ENCODE assay signal across 8 cellular contexts in genomic region chr16:56729736-56730662, GRCh38. TPM values are rescaled to one million over a fixed set of nuclear protein-coding genes. Genes with fewer than 3 reads are reported as not detected.
DNase-seq lines count a peak whose midpoint lies in the region; ATAC-seq, FAIRE-seq and TF ChIP-seq lines count a peak whose summit lies in the region.

Gene NUP93, plus strand, starts transcription at chr16:56730129. Its CDS starts 18,119 bp downstream, at chr16:56748248.

- H3K23ac ChIP-seq in H1 (ENCODE audit: insufficient read length), result no peak within 1 kb of the TSS
- no peak within 1 kb of the TSS for H3K23ac ChIP-seq in mesendoderm (ENCODE audit: low read length)

- H3K79me1 ChIP-seq in H1 (ENCODE audit: low read depth, low read length) (peaks cover 14% of the 10 kb centered on the region; the same call in 1 of the 2 replicates), mesendoderm (ENCODE audit: low read length) (peaks cover 34% of the 10 kb centered on the region)

- no peaks in the 10 kb centered on the region for H3K27me3 ChIP-seq in H1 (replicated peaks in 1 of 4; ENCODE audit: control insufficient read depth in 3 of 4, extremely low read depth in 1 of 4, insufficient read depth in 3 of 4, low read length in 3 of 4)
- H3K27me3 ChIP-seq in mesendoderm (ENCODE audit: insufficient read depth, low read length, poor library complexity), result no peaks in the 10 kb centered on the region

- peaks cover 12% of the 10 kb centered on the region for H3K23me2 ChIP-seq in H1 (ENCODE audit: low read depth, low read length)

- ATAC-seq in GM21360 (IDR thresholded peaks at IDR 0.05; ENCODE audit: unreplicated experiment), result peak; percentile 71

- peak within 1 kb of the TSS; percentile 79 to 93 (median 86) for H3K4me3 ChIP-seq in H1 (ENCODE audit: extremely low read depth in 1 of 4, insufficient read depth in 2 of 4, low read depth in 3 of 4, low read length in 4 of 4)
- H3K4me3 ChIP-seq in mesendoderm (ENCODE audit: low read length), result peak within 1 kb of the TSS; percentile 81

- TF ChIP-seq EP300 in H1 (IDR thresholded peaks at IDR 0.05; ENCODE audit: borderline replicate concordance in 1 of 2, low read depth in 2 of 2, low read length in 2 of 2), result no peak

- H3K9me3 ChIP-seq in H1 (ENCODE audit: insufficient read depth in 2 of 2, low read depth in 1 of 2, low read length in 1 of 2), result no peaks in the 10 kb centered on the region

- CTCF ChIA-PET in H1 (lab: Charles Lee; ENCODE audit: partially characterized antibody), result no interaction called here

- H3K4me1 ChIP-seq in H1 (replicated peaks in 1 of 4; ENCODE audit: control insufficient read depth in 3 of 4, insufficient read depth in 4 of 4, low read length in 3 of 4) (peaks cover 0 to 3% (median 2%) of the 10 kb centered on the region in 4 experiments; a peak in 2 of 7 replicates), mesendoderm (ENCODE audit: control insufficient read depth, low read depth, low read length) (no peaks in the 10 kb centered on the region)

- H4K5ac ChIP-seq in H1 (ENCODE audit: insufficient read length, low read depth, low read length), result no peak within 1 kb of the TSS
- H4K5ac ChIP-seq in mesendoderm (ENCODE audit: low read length), result no peak within 1 kb of the TSS

- WGBS in H1 (ENCODE audit: extremely low coverage in 1 of 2, insufficient coverage in 1 of 2, insufficient read length in 1 of 2, insufficient replicate concordance in 2 of 2, low coverage in 1 of 2, low lambda C conversion rate in 2 of 2, missing lambda C conversion rate in 1 of 2), 2 experiments, result 2% methylated on average over 43 of the region's 70 CpGs; no CpG with 5 or more reads in 1 of the 2 experiments
- no CpG with 5 or more reads among the region's 70 CpGs for WGBS in mesendoderm (ENCODE audit: extremely low coverage, insufficient coverage, low lambda C conversion rate)

- peak within 1 kb of the TSS; percentile 87 to 89 for H3K4me2 ChIP-seq in H1 (ENCODE audit: insufficient read depth in 1 of 2, low read depth in 2 of 2, low read length in 2 of 2)
- H3K4me2 ChIP-seq in mesendoderm (ENCODE audit: low read length), result peak within 1 kb of the TSS; percentile 61

- POLR2A ChIA-PET in H1 (lab: Charles Lee; ENCODE audit: partially characterized antibody), result interaction anchor here (0.8 to 1.8 kb wide), 7 partner anchors 10 to 203 kb away, joined by 3 to 8 read pairs (median 4); partner anchors contain the start of gene MT1X

- H3K4ac ChIP-seq in H1 (replicated peaks; ENCODE audit: insufficient read length, low read depth, low read length), result peak within 1 kb of the TSS; percentile 60
- H3K4ac ChIP-seq in mesendoderm (ENCODE audit: low read depth, low read length), result no peak within 1 kb of the TSS

- DNase-seq in CMK (ENCODE audit: low read depth), result peak; percentile 73
- DNase-seq in HTR-8/SVneo (ENCODE audit: insufficient read length, low spot score), result peak; percentile 89
- peak; percentile 91 for DNase-seq in NOMO-1 treated with DMSO at 0.1 percent for 48 hours (lab: John Stamatoyannopoulos, UW; ENCODE audit: unreplicated experiment)
- peak; percentile 67 to 81 for DNase-seq in activated CD8-positive, alpha-beta memory T cell treated with anti-CD3 and anti-CD28 coated beads for 4 hours (ENCODE audit: low read depth in 2 of 2)
- DNase-seq in H1 (ENCODE audit: low read depth in 1 of 2, low spot score in 2 of 2), result peak; percentile 73 to 87
- peak; percentile 97 for DNase-seq in mesendoderm
- DNase-seq in stimulated activated CD8-positive, alpha-beta memory T cell treated with anti-CD3 and anti-CD28 coated beads, Interleukin-12 subunit alpha, Interleukin-12 subunit beta, amount 100 ng/mL, for 4 hours (ENCODE audit: low read depth), result peak; percentile 76

- H4K20me1 ChIP-seq in H1 (replicated peaks in 1 of 2; ENCODE audit: control insufficient read depth in 1 of 2, insufficient read depth in 2 of 2, low read length in 2 of 2), result peaks cover 0 to 14% of the 10 kb centered on the region in 2 experiments

- 0 out of 2 replicates have a peak within 1 kb of the TSS, but pooled peaks have one; percentile 27 for H2BK12ac ChIP-seq in H1 (ENCODE audit: low read depth, low read length)

- TF ChIP-seq CTCF in H1 (IDR thresholded peaks at IDR 0.05; ENCODE audit: control extremely low read depth in 1 of 3, insufficient read depth in 1 of 3, low read depth in 1 of 3, low read length in 3 of 3), result peak in 1 of 3 experiments; percentile 25; a peak in 1 of 4 replicates

- peak within 1 kb of the TSS; percentile 0 for H3K14ac ChIP-seq in H1 (ENCODE audit: insufficient read length)

- H2BK5ac ChIP-seq in H1 (ENCODE audit: low read depth, low read length) (peak within 1 kb of the TSS; percentile 90; the same call in 1 of the 2 replicates), mesendoderm (ENCODE audit: low read length) (no peak within 1 kb of the TSS)

- H3K36me3 ChIP-seq in H1 (ENCODE audit: control insufficient read depth in 2 of 4, insufficient read depth in 4 of 4, low read length in 3 of 4) (no peaks in the 10 kb centered on the region), mesendoderm (ENCODE audit: control insufficient read depth, insufficient read depth, low read length) (peaks cover 3% of the 10 kb centered on the region)

- H4K8ac ChIP-seq in H1 (ENCODE audit: extremely low read depth, insufficient read depth, low read length), result peak within 1 kb of the TSS; percentile 90
- no peak within 1 kb of the TSS for H4K8ac ChIP-seq in mesendoderm (ENCODE audit: low read depth, low read length)

- no peak within 1 kb of the TSS for H2BK15ac ChIP-seq in H1 (ENCODE audit: low read length)
- no peak within 1 kb of the TSS for H2BK15ac ChIP-seq in mesendoderm (replicated peaks; ENCODE audit: low read depth)

- H2BK120ac ChIP-seq in H1 (replicated peaks; ENCODE audit: low read depth, low read length) (no peak within 1 kb of the TSS), mesendoderm (ENCODE audit: low read depth, low read length) (no peak within 1 kb of the TSS)

- FAIRE-seq in HTR-8/SVneo (lab: Jason Lieb, UNC) (peak; percentile 66), H1 (lab: Jason Lieb, UNC) (no peak)

- TF ChIP-seq RAD21 in H1 (IDR thresholded peaks at IDR 0.05 in 1 of 2, conservative IDR thresholded peaks at IDR 0.05 in 1 of 2; ENCODE audit: low read depth in 2 of 2, low read length in 2 of 2), result no peak

- H4K91ac ChIP-seq in H1 (replicated peaks; ENCODE audit: insufficient read length, low read length), result peak within 1 kb of the TSS; percentile 49

- peak within 1 kb of the TSS; percentile 79 for H3K56ac ChIP-seq in H1 (replicated peaks; ENCODE audit: insufficient read length, low read depth, low read length)
- peak within 1 kb of the TSS; percentile 99 for H3K56ac ChIP-seq in mesendoderm (ENCODE audit: low read length)

- TF ChIP-seq POLR2A in H1 (IDR thresholded peaks at IDR 0.05; ENCODE audit: control extremely low read depth in 1 of 2, low read depth in 2 of 2, low read length in 2 of 2), result peak; percentile 74 to 95

- H2BK20ac ChIP-seq in H1 (ENCODE audit: low read length), result no peak within 1 kb of the TSS

- H3K9ac ChIP-seq in H1 (replicated peaks in 1 of 4; ENCODE audit: extremely low read depth in 1 of 4, low read depth in 3 of 4, low read length in 3 of 4), result peak within 1 kb of the TSS; percentile 79 to 86 (median 82)
- H3K9ac ChIP-seq in mesendoderm (ENCODE audit: low read length), result peak within 1 kb of the TSS; percentile 79

- H3K18ac ChIP-seq in H1 (ENCODE audit: extremely low read depth, low read length), result peak within 1 kb of the TSS; percentile 83
- peak within 1 kb of the TSS; percentile 41 for H3K18ac ChIP-seq in mesendoderm (ENCODE audit: low read length)

- H2AK5ac ChIP-seq in H1 (ENCODE audit: low read depth, low read length) (0 out of 2 replicates have a peak within 1 kb of the TSS, but pooled peaks have one; percentile 75), mesendoderm (ENCODE audit: low read length) (no peak within 1 kb of the TSS)

- peak within 1 kb of the TSS; percentile 82 for H3K27ac ChIP-seq in H1 (ENCODE audit: low read depth, low read length)
- peak within 1 kb of the TSS; percentile 13 for H3K27ac ChIP-seq in mesendoderm (ENCODE audit: low read depth, low read length)

- H3K79me2 ChIP-seq in H1 (ENCODE audit: control insufficient read depth in 1 of 2, insufficient read depth in 2 of 2, low read length in 2 of 2), result peaks cover 24 to 49% of the 10 kb centered on the region in 2 experiments
- H3K79me2 ChIP-seq in mesendoderm (ENCODE audit: control insufficient read depth, insufficient read depth, low read length), result peaks cover 47% of the 10 kb centered on the region

- peak within 1 kb of the TSS; percentile 94 for H2AFZ ChIP-seq in H1 (ENCODE audit: low read length)

TF ChIP-seq in H1, 55 proteins besides CTCF, POLR2A, EP300 and RAD21 (continues in another document):
- no peak for TF ChIP-seq SIRT6 (IDR thresholded peaks at IDR 0.05; ENCODE audit: low read length)
- no peak for TF ChIP-seq SAP30 (IDR thresholded peaks at IDR 0.05; ENCODE audit: insufficient read depth, insufficient replicate concordance, low read length)
- TF ChIP-seq SP2 (IDR thresholded peaks at IDR 0.05; ENCODE audit: low read length), result no peak
- no peak for TF ChIP-seq SRF (IDR thresholded peaks at IDR 0.05; ENCODE audit: low read depth, low read length)
- TF ChIP-seq KDM1A (IDR thresholded peaks at IDR 0.05; ENCODE audit: borderline replicate concordance, low read length), result no peak
- TF ChIP-seq POLR2AphosphoS5 (IDR thresholded peaks at IDR 0.05; ENCODE audit: low read depth, low read length), result peak; percentile 83
- no peak for TF ChIP-seq ATF2 (IDR thresholded peaks at IDR 0.05; ENCODE audit: low read length)
- no peak for TF ChIP-seq GABPA (IDR thresholded peaks at IDR 0.05; ENCODE audit: borderline replicate concordance, insufficient read depth, low read length)

RNA-seq across cellular contexts. Expression of gene NUP93, which starts in this region (rescaled TPM):
- total RNA-seq in H1 (2021; fragmentation: NEBNext Ultra II Directional; extraction: Animal tissue kit (Norgen Biotek cat#: 25700)), result 180 and 201 TPM in 2 replicates
- polyA plus RNA-seq in H1 (2011; rRNA removed), result 147 and 162 TPM in 2 replicates
- polyA plus RNA-seq in H1 (2011; cell fraction: cytosol; rRNA removed), result 146 TPM
- 188 TPM for polyA plus RNA-seq in H1 (2011; cell fraction: nucleus; rRNA removed)
- polyA plus RNA-seq in H1 (2012, experiment 1 of 2), result 183 to 206 TPM (median 196 TPM) in 4 replicates
- 102 TPM for polyA plus RNA-seq in H1 (2012, experiment 2 of 2)
- polyA plus RNA-seq in H1 (2013, experiment 1 of 2), result 126 TPM
- polyA plus RNA-seq in H1 (2013, experiment 2 of 2), result 119 TPM
- 215 and 217 TPM in 2 replicates for polyA minus RNA-seq in H1 (2011; rRNA and poly(A)+ RNA removed)
- 119 TPM for polyA minus RNA-seq in H1 (2011; cell fraction: cytosol; rRNA and poly(A)+ RNA removed)
- polyA minus RNA-seq in H1 (2011; cell fraction: nucleus; rRNA and poly(A)+ RNA removed), result 75.4 TPM
- polyA plus RNA-seq in mesendoderm (2013, experiment 1 of 2), result 132 TPM
- polyA plus RNA-seq in mesendoderm (2013, experiment 2 of 2), result 134 TPM

Comparison
In these comparisons a context has a peak if more than half of its experiments do, and no peak if none do; other contexts are left out.
1. Peak in every context shown above with its lines: DNase-seq, ATAC-seq, H3K4me3 ChIP-seq and H3K27ac ChIP-seq.